10 cellular contexts compared by ENCODE assay signal in the genomic region with DNA sequence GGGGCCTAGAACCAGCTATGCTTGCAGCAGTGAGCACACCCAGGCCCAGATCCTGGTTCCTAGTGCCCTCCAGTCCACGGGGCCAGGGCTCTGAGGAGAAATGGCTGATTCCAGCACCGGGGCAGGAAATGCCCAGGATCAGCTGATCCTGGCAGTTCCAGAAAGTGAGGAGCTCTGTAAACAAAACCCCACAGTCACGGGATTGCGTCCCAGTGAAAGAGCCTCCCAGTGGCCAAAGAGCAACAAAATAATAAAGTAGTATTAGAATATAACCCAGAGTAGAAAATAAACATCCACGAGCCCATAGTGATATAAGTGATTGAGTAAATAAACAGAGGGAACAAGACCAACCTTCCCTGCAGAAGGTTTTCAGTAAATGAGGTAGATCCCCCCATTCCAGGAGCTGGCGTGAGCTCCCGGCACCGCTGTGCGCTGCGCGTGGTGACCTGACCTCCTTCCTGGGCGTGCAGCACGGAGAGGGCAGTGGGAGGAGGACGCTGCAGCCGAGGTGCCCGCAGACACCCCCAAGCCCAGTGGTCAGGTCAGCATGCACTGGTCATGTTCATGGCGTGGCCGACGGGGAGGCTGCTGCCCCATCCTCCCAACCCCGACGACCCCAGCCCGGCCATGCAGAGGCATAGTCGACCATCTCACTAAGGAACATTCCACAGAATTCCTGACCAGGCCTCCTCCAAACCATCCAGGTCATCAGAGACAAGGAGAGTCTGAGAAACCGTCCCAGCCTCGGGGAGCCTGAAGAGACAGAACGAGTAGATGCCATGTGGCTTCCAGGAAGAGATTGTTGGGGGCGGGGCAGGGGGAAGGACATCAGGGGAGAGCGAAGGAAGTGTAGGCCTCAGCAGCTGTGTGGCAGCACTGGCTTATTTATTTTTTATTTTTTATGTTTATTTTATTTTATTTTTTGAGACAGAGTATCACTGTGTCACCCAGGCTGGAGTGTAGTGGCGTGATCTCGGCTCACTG. TPM values are rescaled to one million over a fixed set of nuclear protein-coding genes. Genes with fewer than 3 reads are reported as not detected.
DNase-seq lines count a peak whose midpoint lies in the region; ATAC-seq and TF ChIP-seq lines count a peak whose summit lies in the region.
"Had no signal": no experiment of that assay in that cellular context is flagged by ENCODE, and none has a peak within 500 bp of the region (broad histone marks: within the 10 kb centered on the region; RNA-seq: fewer than 3 reads in every experiment).

No MANE protein-coding gene starts in this region.

- H3K4me1 ChIP-seq in endodermal cell (ENCODE audit: control insufficient read depth, insufficient read depth, low read length) (no peaks in the 10 kb centered on the region), upper lobe of right lung (peaks cover 16% of the 10 kb centered on the region)

- H3K27me3 Mint-ChIP-seq in activated CD4-positive, alpha-beta T cell treated with anti-CD3 and anti-CD28 coated beads, Interleukin-2, amount 10 ng/mL, durations not matched to agents 7 days and 5 days, result no peaks in the 10 kb centered on the region
- H3K27me3 Mint-ChIP-seq in endodermal cell (ENCODE audit: insufficient read depth) (no peaks in the 10 kb centered on the region), mesothelial cell of epicardium (ENCODE audit: low read depth) (no peaks in the 10 kb centered on the region)

- H3K4me1 Mint-ChIP-seq in activated CD4-positive, alpha-beta T cell treated with anti-CD3 and anti-CD28 coated beads, Interleukin-2, amount 10 ng/mL, durations not matched to agents 7 days and 5 days, result no peaks in the 10 kb centered on the region
- H3K4me1 Mint-ChIP-seq in endodermal cell (peaks cover 13% of the 10 kb centered on the region), mesothelial cell of epicardium (peaks cover 25% of the 10 kb centered on the region)

- intact Hi-C loops in upper lobe of right lung (cut with DNase I), result no loop called here

- peaks cover 4% of the 10 kb centered on the region for H3K36me3 Mint-ChIP-seq in activated CD4-positive, alpha-beta T cell treated with anti-CD3 and anti-CD28 coated beads, Interleukin-2, amount 10 ng/mL, durations not matched to agents 7 days and 5 days (ENCODE audit: low read depth)
- H3K36me3 Mint-ChIP-seq in endodermal cell (ENCODE audit: low read depth) (peaks cover 16% of the 10 kb centered on the region), mesothelial cell of epicardium (peaks cover 12% of the 10 kb centered on the region)

- WGBS in endodermal cell (ENCODE audit: insufficient coverage in 1 of 2, insufficient read length in 1 of 2), 2 experiments, result 94 to 95% methylated on average over 13 to 30 of the region's 30 CpGs

- POLR2A ChIA-PET in activated CD4-positive, alpha-beta T cell treated with anti-CD3 and anti-CD28 coated beads, Interleukin-2, amount 10 ng/mL, durations not matched to agents 7 days and 5 days (lab: Charles Lee), result no interaction called here

- peaks cover 3% of the 10 kb centered on the region for H3K9me3 ChIP-seq in endodermal cell (ENCODE audit: control insufficient read depth, low read length)
- no peaks in the 10 kb centered on the region for H3K9me3 ChIP-seq in upper lobe of right lung

- H3K4me3 ChIP-seq in endodermal cell (ENCODE audit: low read length) (no peak overlapping the region), upper lobe of right lung (peak overlapping the region; percentile 28)

- H3K27ac ChIP-seq in endodermal cell (ENCODE audit: low read depth, low read length) (no peak overlapping the region), upper lobe of right lung (peak overlapping the region; percentile 92)
- H3K27ac ChIP-seq: 22Rv1 had no signal

- peak; percentile 84 for ATAC-seq in upper lobe of right lung
- no peak for ATAC-seq in HG03280 (IDR thresholded peaks at IDR 0.05; ENCODE audit: unreplicated experiment)
- no peak for ATAC-seq in GM21367 (IDR thresholded peaks at IDR 0.05; ENCODE audit: unreplicated experiment)
- ATAC-seq in GM21447 (IDR thresholded peaks at IDR 0.05; ENCODE audit: unreplicated experiment), result no peak

- H3K9ac ChIP-seq in endodermal cell (ENCODE audit: extremely low read depth, low read length, poor library complexity, severe bottlenecking), result no peak overlapping the region

- CTCF ChIA-PET in activated CD4-positive, alpha-beta T cell treated with anti-CD3 and anti-CD28 coated beads, Interleukin-2, amount 10 ng/mL, durations not matched to agents 7 days and 5 days (lab: Charles Lee), result interaction anchor here (0.6 kb wide), 1 partner anchor 62 kb away, joined by 6 read pairs; no protein-coding TSS in a partner anchor

- no peak for TF ChIP-seq CTCF in endodermal cell (conservative IDR thresholded peaks at IDR 0.05)
- no peak for TF ChIP-seq CTCF in mesothelial cell of epicardium (IDR thresholded peaks at IDR 0.05; ENCODE audit: unreplicated experiment)
- TF ChIP-seq CTCF in upper lobe of right lung (IDR thresholded peaks at IDR 0.05), result peak; percentile 41

- DNase-seq in activated CD4-positive, alpha-beta T cell treated with anti-CD3 and anti-CD28 coated beads, Interleukin-2, amount 10 ng/mL, durations not matched to agents 7 days and 5 days, result no peak
- no peak for DNase-seq in activated CD4-positive, alpha-beta T cell treated with anti-CD3 and anti-CD28 coated beads for 4 hours
- DNase-seq in endodermal cell (no peak), mesothelial cell of epicardium (ENCODE audit: low spot score in 2 of 2, unreplicated experiment in 2 of 2) (no peak), upper lobe of right lung (peak; percentile 79)
- DNase-seq: NCI-H446 had no signal

- H3K36me3 ChIP-seq in endodermal cell (ENCODE audit: control insufficient read depth, insufficient read depth, low read length), result peaks cover 9% of the 10 kb centered on the region
- H3K36me3 ChIP-seq in upper lobe of right lung, result no peaks in the 10 kb centered on the region

- H3K27ac Mint-ChIP-seq in activated CD4-positive, alpha-beta T cell treated with anti-CD3 and anti-CD28 coated beads, Interleukin-2, amount 10 ng/mL, durations not matched to agents 7 days and 5 days, result peak overlapping the region; percentile 46
- H3K27ac Mint-ChIP-seq in endodermal cell (peak overlapping the region; percentile 73), mesothelial cell of epicardium (peak overlapping the region; percentile 77)

- no peaks in the 10 kb centered on the region for H3K9me3 Mint-ChIP-seq in activated CD4-positive, alpha-beta T cell treated with anti-CD3 and anti-CD28 coated beads, Interleukin-2, amount 10 ng/mL, durations not matched to agents 7 days and 5 days
- H3K9me3 Mint-ChIP-seq in endodermal cell (no peaks in the 10 kb centered on the region), mesothelial cell of epicardium (peaks cover 3% of the 10 kb centered on the region)

- H3K4me3 Mint-ChIP-seq in activated CD4-positive, alpha-beta T cell treated with anti-CD3 and anti-CD28 coated beads, Interleukin-2, amount 10 ng/mL, durations not matched to agents 7 days and 5 days, result no peak overlapping the region
- H3K4me3 Mint-ChIP-seq in endodermal cell, result no peak overlapping the region
- H3K4me3 Mint-ChIP-seq in mesothelial cell of epicardium, result no peak overlapping the region

- no peaks in the 10 kb centered on the region for H3K27me3 ChIP-seq in endodermal cell (ENCODE audit: control insufficient read depth, insufficient read depth, low read length, poor library complexity, severe bottlenecking)
- no peaks in the 10 kb centered on the region for H3K27me3 ChIP-seq in upper lobe of right lung

RNA-seq across cellular contexts. Expression of a gene that starts 19.9 kb away (rescaled TPM):
- 10 to 100 TPM; 22.7 to 25.2 TPM for total RNA-seq in activated CD4-positive, alpha-beta T cell treated with anti-CD3 and anti-CD28 coated beads, Interleukin-2, amount 10 ng/mL, durations not matched to agents 7 days and 5 days
- 10 to 100 TPM; 55.2 to 56.1 TPM for total RNA-seq in endodermal cell
- 37.5 TPM for polyA plus RNA-seq in endodermal cell (2013, experiment 1 of 2)
- 32.8 TPM for polyA plus RNA-seq in endodermal cell (2013, experiment 2 of 2)
- total RNA-seq in mesothelial cell of epicardium, result 39.0 to 49.7 TPM (median 42.1 TPM) in 3 replicates
- 31.1 TPM for total RNA-seq in upper lobe of right lung

RNA-seq across cellular contexts. Expression of a gene that starts 28.2 kb away (rescaled TPM):
- total RNA-seq in activated CD4-positive, alpha-beta T cell treated with anti-CD3 and anti-CD28 coated beads, Interleukin-2, amount 10 ng/mL, durations not matched to agents 7 days and 5 days, result 10 to 100 TPM; 88.2 to 94.2 TPM
- total RNA-seq in endodermal cell, result 10 to 100 TPM; 16.8 to 17.8 TPM
- 1.2 TPM for polyA plus RNA-seq in endodermal cell (2013, experiment 1 of 2)
- polyA plus RNA-seq in endodermal cell (2013, experiment 2 of 2), result 0.50 TPM
- 29.7 to 32.3 TPM (median 30.6 TPM) in 3 replicates for total RNA-seq in mesothelial cell of epicardium
- total RNA-seq in upper lobe of right lung, result 22.4 TPM

RNA-seq across cellular contexts. Expression of a gene that starts 37.1 kb away (rescaled TPM):
- 10 to 100 TPM; 90.6 to 99.5 TPM for total RNA-seq in activated CD4-positive, alpha-beta T cell treated with anti-CD3 and anti-CD28 coated beads, Interleukin-2, amount 10 ng/mL, durations not matched to agents 7 days and 5 days
- 10 to 100 TPM; 42.7 to 43.2 TPM for total RNA-seq in endodermal cell
- 43.7 TPM for polyA plus RNA-seq in endodermal cell (2013, experiment 1 of 2)
- polyA plus RNA-seq in endodermal cell (2013, experiment 2 of 2), result 42.8 TPM
- 81.7 to 89.4 TPM (median 83.2 TPM) in 3 replicates for total RNA-seq in mesothelial cell of epicardium
- 245 TPM for total RNA-seq in upper lobe of right lung

RNA-seq across cellular contexts. Expression of a gene that starts 55.2 kb away (rescaled TPM):
- total RNA-seq in activated CD4-positive, alpha-beta T cell treated with anti-CD3 and anti-CD28 coated beads, Interleukin-2, amount 10 ng/mL, durations not matched to agents 7 days and 5 days, result 100 to 1,000 TPM; 226 to 255 TPM
- total RNA-seq in endodermal cell, result 10 to 100 TPM; 63.3 to 67.4 TPM
- polyA plus RNA-seq in endodermal cell (2013, experiment 1 of 2), result 18.6 TPM
- polyA plus RNA-seq in endodermal cell (2013, experiment 2 of 2), result 14.9 TPM
- total RNA-seq in mesothelial cell of epicardium, result 35.5 to 42.5 TPM (median 39.2 TPM) in 3 replicates
- 80.9 TPM for total RNA-seq in upper lobe of right lung
